ENCODE assay signal across 1 cellular context in genomic region chr1:167627865-167628641, GRCh38.
TF ChIP-seq lines count a peak whose summit lies in the region.

No MANE protein-coding gene starts in this region.

TF ChIP-seq in HepG2, 621 proteins besides CTCF, POLR2A, EP300 and RAD21 (continued from another document):
- TF ChIP-seq, protein P1, sequence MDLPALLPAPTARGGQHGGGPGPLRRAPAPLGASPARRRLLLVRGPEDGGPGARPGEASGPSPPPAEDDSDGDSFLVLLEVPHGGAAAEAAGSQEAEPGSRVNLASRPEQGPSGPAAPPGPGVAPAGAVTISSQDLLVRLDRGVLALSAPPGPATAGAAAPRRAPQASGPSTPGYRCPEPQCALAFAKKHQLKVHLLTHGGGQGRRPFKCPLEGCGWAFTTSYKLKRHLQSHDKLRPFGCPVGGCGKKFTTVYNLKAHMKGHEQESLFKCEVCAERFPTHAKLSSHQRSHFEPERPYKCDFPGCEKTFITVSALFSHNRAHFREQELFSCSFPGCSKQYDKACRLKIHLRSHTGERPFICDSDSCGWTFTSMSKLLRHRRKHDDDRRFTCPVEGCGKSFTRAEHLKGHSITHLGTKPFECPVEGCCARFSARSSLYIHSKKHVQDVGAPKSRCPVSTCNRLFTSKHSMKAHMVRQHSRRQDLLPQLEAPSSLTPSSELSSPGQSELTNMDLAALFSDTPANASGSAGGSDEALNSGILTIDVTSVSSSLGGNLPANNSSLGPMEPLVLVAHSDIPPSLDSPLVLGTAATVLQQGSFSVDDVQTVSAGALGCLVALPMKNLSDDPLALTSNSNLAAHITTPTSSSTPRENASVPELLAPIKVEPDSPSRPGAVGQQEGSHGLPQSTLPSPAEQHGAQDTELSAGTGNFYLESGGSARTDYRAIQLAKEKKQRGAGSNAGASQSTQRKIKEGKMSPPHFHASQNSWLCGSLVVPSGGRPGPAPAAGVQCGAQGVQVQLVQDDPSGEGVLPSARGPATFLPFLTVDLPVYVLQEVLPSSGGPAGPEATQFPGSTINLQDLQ (CRISPR knock-in tag; IDR thresholded peaks at IDR 0.05): no peak
- TF ChIP-seq HCFC1 (IDR thresholded peaks at IDR 0.05; ENCODE audit: low read depth, low read length) (no peak), ZNF574 (CRISPR knock-in tag; IDR thresholded peaks at IDR 0.05) (peak; percentile 28; the same call in 1 of the 2 replicates), ZNF776 (CRISPR knock-in tag; IDR thresholded peaks at IDR 0.05) (no peak), ZNF614 (CRISPR knock-in tag; IDR thresholded peaks at IDR 0.05; ENCODE audit: borderline replicate concordance) (0 out of 2 replicates have a peak, but pooled peaks have one; percentile 17), KLF6 (CRISPR knock-in tag; IDR thresholded peaks at IDR 0.05) (no peak), ZSCAN21 (CRISPR knock-in tag; IDR thresholded peaks at IDR 0.05; ENCODE audit: borderline replicate concordance) (no peak), ZNF672 (CRISPR knock-in tag; IDR thresholded peaks at IDR 0.05) (no peak), GATAD2A (CRISPR knock-in tag; IDR thresholded peaks at IDR 0.05) (peak; percentile 42; the same call in 1 of the 2 replicates), EED (CRISPR knock-in tag; IDR thresholded peaks at IDR 0.05) (no peak), EZH2 (conservative IDR thresholded peaks at IDR 0.05; ENCODE audit: low read depth, low read length) (no peak), ZSCAN31 (CRISPR knock-in tag; IDR thresholded peaks at IDR 0.05; ENCODE audit: low read depth) (no peak), CBFB (CRISPR knock-in tag; IDR thresholded peaks at IDR 0.05) (peak; percentile 98), ZNF615 (CRISPR knock-in tag; IDR thresholded peaks at IDR 0.05; ENCODE audit: borderline replicate concordance) (no peak), SRSF4 (IDR thresholded peaks at IDR 0.05; ENCODE audit: low read depth, low read length, poor library complexity, severe bottlenecking) (no peak), GTF3A (CRISPR knock-in tag; conservative IDR thresholded peaks at IDR 0.05) (no peak), ZHX2 (IDR thresholded peaks at IDR 0.05; ENCODE audit: low read depth) (no peak), ZHX2 (CRISPR knock-in tag; IDR thresholded peaks at IDR 0.05; ENCODE audit: borderline replicate concordance) (no peak), FOXA1 (IDR thresholded peaks at IDR 0.05) (no peak), FOXA1 (CRISPR knock-in tag; IDR thresholded peaks at IDR 0.05) (peak; percentile 84), FOXA3 (CRISPR knock-in tag; IDR thresholded peaks at IDR 0.05) (peak; percentile 60; the same call in 1 of the 2 replicates), ELF4 (CRISPR knock-in tag; IDR thresholded peaks at IDR 0.05; ENCODE audit: borderline replicate concordance) (no peak), SALL1 (CRISPR knock-in tag; IDR thresholded peaks at IDR 0.05) (peak; percentile 40; the same call in 1 of the 2 replicates), CENPX (CRISPR knock-in tag; IDR thresholded peaks at IDR 0.05) (no peak), MATR3 (CRISPR knock-in tag; IDR thresholded peaks at IDR 0.05) (no peak), ZNF597 (CRISPR knock-in tag; IDR thresholded peaks at IDR 0.05) (no peak), ELF3 (CRISPR knock-in tag; IDR thresholded peaks at IDR 0.05) (0 out of 2 replicates have a peak, but pooled peaks have one; percentile 32), TFAP4 (IDR thresholded peaks at IDR 0.05; ENCODE audit: borderline replicate concordance, low read depth) (peak; percentile 75; the same call in 1 of the 2 replicates), ELF1 (CRISPR knock-in tag; IDR thresholded peaks at IDR 0.05) (peak; percentile 72), ZBTB3 (CRISPR knock-in tag; IDR thresholded peaks at IDR 0.05; ENCODE audit: borderline replicate concordance, low read depth) (no peak), SATB2 (CRISPR knock-in tag; IDR thresholded peaks at IDR 0.05) (no peak), RARA (CRISPR knock-in tag; IDR thresholded peaks at IDR 0.05) (peak; percentile 33; the same call in 1 of the 2 replicates), ETV5 (CRISPR knock-in tag; IDR thresholded peaks at IDR 0.05; ENCODE audit: borderline replicate concordance) (peak; percentile 54)
- TF ChIP-seq, protein P2, sequence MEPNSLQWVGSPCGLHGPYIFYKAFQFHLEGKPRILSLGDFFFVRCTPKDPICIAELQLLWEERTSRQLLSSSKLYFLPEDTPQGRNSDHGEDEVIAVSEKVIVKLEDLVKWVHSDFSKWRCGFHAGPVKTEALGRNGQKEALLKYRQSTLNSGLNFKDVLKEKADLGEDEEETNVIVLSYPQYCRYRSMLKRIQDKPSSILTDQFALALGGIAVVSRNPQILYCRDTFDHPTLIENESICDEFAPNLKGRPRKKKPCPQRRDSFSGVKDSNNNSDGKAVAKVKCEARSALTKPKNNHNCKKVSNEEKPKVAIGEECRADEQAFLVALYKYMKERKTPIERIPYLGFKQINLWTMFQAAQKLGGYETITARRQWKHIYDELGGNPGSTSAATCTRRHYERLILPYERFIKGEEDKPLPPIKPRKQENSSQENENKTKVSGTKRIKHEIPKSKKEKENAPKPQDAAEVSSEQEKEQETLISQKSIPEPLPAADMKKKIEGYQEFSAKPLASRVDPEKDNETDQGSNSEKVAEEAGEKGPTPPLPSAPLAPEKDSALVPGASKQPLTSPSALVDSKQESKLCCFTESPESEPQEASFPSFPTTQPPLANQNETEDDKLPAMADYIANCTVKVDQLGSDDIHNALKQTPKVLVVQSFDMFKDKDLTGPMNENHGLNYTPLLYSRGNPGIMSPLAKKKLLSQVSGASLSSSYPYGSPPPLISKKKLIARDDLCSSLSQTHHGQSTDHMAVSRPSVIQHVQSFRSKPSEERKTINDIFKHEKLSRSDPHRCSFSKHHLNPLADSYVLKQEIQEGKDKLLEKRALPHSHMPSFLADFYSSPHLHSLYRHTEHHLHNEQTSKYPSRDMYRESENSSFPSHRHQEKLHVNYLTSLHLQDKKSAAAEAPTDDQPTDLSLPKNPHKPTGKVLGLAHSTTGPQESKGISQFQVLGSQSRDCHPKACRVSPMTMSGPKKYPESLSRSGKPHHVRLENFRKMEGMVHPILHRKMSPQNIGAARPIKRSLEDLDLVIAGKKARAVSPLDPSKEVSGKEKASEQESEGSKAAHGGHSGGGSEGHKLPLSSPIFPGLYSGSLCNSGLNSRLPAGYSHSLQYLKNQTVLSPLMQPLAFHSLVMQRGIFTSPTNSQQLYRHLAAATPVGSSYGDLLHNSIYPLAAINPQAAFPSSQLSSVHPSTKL (CRISPR knock-in tag; IDR thresholded peaks at IDR 0.05): peak; percentile 32; the same call in 1 of the 2 replicates
- TF ChIP-seq, protein P3, sequence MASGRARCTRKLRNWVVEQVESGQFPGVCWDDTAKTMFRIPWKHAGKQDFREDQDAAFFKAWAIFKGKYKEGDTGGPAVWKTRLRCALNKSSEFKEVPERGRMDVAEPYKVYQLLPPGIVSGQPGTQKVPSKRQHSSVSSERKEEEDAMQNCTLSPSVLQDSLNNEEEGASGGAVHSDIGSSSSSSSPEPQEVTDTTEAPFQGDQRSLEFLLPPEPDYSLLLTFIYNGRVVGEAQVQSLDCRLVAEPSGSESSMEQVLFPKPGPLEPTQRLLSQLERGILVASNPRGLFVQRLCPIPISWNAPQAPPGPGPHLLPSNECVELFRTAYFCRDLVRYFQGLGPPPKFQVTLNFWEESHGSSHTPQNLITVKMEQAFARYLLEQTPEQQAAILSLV (CRISPR knock-in tag; IDR thresholded peaks at IDR 0.05; ENCODE audit: borderline replicate concordance): no peak
- TF ChIP-seq, protein P4, sequence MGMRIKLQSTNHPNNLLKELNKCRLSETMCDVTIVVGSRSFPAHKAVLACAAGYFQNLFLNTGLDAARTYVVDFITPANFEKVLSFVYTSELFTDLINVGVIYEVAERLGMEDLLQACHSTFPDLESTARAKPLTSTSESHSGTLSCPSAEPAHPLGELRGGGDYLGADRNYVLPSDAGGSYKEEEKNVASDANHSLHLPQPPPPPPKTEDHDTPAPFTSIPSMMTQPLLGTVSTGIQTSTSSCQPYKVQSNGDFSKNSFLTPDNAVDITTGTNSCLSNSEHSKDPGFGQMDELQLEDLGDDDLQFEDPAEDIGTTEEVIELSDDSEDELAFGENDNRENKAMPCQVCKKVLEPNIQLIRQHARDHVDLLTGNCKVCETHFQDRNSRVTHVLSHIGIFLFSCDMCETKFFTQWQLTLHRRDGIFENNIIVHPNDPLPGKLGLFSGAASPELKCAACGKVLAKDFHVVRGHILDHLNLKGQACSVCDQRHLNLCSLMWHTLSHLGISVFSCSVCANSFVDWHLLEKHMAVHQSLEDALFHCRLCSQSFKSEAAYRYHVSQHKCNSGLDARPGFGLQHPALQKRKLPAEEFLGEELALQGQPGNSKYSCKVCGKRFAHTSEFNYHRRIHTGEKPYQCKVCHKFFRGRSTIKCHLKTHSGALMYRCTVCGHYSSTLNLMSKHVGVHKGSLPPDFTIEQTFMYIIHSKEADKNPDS (CRISPR knock-in tag; IDR thresholded peaks at IDR 0.05): no peak
TF ChIP-seq in HepG2: peak in this region for 38.
